In the genomic region with DNA sequence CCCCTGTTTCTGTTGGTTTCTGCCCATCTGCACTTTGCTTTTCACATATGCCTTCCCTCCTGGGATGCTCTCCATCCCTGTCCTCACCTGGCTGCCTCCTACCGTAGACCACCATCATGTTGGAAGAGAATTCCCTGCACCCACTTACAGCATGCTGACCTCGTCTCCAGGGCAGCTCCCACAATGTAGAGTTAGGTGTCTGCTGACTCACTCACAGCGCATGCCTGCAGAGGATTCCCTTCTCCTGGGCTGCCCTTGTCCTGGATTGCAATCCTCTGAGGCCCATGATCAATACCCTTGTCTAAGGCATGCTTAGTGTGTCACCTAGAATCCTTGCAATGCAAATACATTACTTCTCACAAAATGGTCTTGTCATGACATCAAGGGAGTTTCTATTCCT, we compare ENCODE assay signal across 1 cellular context.
TF ChIP-seq lines count a peak whose summit lies in the region.

No MANE protein-coding gene starts in this region.

TF ChIP-seq in GM23338, 12 proteins besides CTCF, POLR2A, EP300 and RAD21:
- TF ChIP-seq, protein P1, sequence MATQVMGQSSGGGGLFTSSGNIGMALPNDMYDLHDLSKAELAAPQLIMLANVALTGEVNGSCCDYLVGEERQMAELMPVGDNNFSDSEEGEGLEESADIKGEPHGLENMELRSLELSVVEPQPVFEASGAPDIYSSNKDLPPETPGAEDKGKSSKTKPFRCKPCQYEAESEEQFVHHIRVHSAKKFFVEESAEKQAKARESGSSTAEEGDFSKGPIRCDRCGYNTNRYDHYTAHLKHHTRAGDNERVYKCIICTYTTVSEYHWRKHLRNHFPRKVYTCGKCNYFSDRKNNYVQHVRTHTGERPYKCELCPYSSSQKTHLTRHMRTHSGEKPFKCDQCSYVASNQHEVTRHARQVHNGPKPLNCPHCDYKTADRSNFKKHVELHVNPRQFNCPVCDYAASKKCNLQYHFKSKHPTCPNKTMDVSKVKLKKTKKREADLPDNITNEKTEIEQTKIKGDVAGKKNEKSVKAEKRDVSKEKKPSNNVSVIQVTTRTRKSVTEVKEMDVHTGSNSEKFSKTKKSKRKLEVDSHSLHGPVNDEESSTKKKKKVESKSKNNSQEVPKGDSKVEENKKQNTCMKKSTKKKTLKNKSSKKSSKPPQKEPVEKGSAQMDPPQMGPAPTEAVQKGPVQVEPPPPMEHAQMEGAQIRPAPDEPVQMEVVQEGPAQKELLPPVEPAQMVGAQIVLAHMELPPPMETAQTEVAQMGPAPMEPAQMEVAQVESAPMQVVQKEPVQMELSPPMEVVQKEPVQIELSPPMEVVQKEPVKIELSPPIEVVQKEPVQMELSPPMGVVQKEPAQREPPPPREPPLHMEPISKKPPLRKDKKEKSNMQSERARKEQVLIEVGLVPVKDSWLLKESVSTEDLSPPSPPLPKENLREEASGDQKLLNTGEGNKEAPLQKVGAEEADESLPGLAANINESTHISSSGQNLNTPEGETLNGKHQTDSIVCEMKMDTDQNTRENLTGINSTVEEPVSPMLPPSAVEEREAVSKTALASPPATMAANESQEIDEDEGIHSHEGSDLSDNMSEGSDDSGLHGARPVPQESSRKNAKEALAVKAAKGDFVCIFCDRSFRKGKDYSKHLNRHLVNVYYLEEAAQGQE (IDR thresholded peaks at IDR 0.05; ENCODE audit: unreplicated experiment) = no peak
- TF ChIP-seq EZH2 (IDR thresholded peaks at IDR 0.05; ENCODE audit: low read depth, unreplicated experiment) = no peak
- no peak for TF ChIP-seq ETS1 (IDR thresholded peaks at IDR 0.05)
- TF ChIP-seq NANOG (IDR thresholded peaks at IDR 0.05; ENCODE audit: borderline replicate concordance) = no peak
- no peak for TF ChIP-seq ZNF114 (CRISPR knock-in tag; IDR thresholded peaks at IDR 0.05)
- TF ChIP-seq ZNF331 (CRISPR knock-in tag; IDR thresholded peaks at IDR 0.05; ENCODE audit: low read depth) = no peak
- TF ChIP-seq EZH2phosphoT487 (IDR thresholded peaks at IDR 0.05; ENCODE audit: unreplicated experiment) = no peak
- TF ChIP-seq STAT1 (IDR thresholded peaks at IDR 0.05; ENCODE audit: unreplicated experiment) = no peak
- TF ChIP-seq CREB1 (CRISPR knock-in tag; IDR thresholded peaks at IDR 0.05; ENCODE audit: low read depth) = no peak
- TF ChIP-seq, protein P2, sequence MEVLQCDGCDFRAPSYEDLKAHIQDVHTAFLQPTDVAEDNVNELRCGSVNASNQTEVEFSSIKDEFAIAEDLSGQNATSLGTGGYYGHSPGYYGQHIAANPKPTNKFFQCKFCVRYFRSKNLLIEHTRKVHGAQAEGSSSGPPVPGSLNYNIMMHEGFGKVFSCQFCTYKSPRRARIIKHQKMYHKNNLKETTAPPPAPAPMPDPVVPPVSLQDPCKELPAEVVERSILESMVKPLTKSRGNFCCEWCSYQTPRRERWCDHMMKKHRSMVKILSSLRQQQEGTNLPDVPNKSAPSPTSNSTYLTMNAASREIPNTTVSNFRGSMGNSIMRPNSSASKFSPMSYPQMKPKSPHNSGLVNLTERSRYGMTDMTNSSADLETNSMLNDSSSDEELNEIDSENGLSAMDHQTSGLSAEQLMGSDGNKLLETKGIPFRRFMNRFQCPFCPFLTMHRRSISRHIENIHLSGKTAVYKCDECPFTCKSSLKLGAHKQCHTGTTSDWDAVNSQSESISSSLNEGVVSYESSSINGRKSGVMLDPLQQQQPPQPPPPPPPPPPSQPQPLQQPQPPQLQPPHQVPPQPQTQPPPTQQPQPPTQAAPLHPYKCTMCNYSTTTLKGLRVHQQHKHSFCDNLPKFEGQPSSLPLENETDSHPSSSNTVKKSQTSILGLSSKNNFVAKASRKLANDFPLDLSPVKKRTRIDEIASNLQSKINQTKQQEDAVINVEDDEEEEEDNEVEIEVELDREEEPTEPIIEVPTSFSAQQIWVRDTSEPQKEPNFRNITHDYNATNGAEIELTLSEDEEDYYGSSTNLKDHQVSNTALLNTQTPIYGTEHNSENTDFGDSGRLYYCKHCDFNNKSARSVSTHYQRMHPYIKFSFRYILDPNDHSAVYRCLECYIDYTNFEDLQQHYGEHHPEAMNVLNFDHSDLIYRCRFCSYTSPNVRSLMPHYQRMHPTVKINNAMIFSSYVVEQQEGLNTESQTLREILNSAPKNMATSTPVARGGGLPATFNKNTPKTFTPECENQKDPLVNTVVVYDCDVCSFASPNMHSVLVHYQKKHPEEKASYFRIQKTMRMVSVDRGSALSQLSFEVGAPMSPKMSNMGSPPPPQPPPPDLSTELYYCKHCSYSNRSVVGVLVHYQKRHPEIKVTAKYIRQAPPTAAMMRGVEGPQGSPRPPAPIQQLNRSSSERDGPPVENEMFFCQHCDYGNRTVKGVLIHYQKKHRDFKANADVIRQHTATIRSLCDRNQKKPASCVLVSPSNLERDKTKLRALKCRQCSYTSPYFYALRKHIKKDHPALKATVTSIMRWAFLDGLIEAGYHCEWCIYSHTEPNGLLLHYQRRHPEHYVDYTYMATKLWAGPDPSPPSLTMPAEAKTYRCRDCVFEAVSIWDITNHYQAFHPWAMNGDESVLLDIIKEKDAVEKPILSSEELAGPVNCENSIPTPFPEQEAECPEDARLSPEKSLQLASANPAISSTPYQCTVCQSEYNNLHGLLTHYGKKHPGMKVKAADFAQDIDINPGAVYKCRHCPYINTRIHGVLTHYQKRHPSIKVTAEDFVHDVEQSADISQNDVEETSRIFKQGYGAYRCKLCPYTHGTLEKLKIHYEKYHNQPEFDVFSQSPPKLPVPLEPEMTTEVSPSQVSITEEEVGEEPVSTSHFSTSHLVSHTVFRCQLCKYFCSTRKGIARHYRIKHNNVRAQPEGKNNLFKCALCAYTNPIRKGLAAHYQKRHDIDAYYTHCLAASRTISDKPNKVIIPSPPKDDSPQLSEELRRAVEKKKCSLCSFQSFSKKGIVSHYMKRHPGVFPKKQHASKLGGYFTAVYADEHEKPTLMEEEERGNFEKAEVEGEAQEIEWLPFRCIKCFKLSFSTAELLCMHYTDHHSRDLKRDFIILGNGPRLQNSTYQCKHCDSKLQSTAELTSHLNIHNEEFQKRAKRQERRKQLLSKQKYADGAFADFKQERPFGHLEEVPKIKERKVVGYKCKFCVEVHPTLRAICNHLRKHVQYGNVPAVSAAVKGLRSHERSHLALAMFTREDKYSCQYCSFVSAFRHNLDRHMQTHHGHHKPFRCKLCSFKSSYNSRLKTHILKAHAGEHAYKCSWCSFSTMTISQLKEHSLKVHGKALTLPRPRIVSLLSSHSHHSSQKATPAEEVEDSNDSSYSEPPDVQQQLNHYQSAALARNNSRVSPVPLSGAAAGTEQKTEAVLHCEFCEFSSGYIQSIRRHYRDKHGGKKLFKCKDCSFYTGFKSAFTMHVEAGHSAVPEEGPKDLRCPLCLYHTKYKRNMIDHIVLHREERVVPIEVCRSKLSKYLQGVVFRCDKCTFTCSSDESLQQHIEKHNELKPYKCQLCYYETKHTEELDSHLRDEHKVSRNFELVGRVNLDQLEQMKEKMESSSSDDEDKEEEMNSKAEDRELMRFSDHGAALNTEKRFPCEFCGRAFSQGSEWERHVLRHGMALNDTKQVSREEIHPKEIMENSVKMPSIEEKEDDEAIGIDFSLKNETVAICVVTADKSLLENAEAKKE (CRISPR knock-in tag; IDR thresholded peaks at IDR 0.05) = no peak
- no peak for TF ChIP-seq POLR2AphosphoS5 (IDR thresholded peaks at IDR 0.05; ENCODE audit: low read depth)
